ENCODE assay signal across 17 cellular contexts in the genomic region with DNA sequence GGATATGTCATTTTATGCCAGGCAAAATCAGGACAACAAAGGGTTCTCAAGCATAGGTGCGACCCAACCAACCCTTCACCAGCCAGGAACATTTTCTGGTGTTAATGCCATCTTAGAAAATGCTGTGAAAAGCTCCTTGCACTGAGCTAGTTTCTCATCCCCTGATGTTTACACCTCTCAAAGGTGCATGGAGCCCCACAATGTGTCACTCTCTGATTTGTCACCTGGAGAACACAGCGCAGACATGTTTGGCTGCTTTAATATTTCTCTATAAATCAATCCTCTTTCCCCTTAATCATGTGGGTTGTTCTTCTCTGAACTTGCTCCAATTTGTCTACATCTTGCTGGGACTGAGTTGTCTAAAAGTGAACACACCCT.
A peak's percentile ranks its signal among the peaks of the same experiment; 100 is the strongest.
DNase-seq lines count a peak whose midpoint lies in the region; ATAC-seq, FAIRE-seq and TF ChIP-seq lines count a peak whose summit lies in the region.
"Had no signal": no experiment of that assay in that cellular context is flagged by ENCODE, and none has a peak within 500 bp of the region (broad histone marks: within the 10 kb centered on the region; RNA-seq: fewer than 3 reads in every experiment).

No MANE protein-coding gene starts in this region.

- H2AFZ ChIP-seq in OCI-LY7 (ENCODE audit: low read length) (no peak overlapping the region), H1 (ENCODE audit: low read length) (no peak overlapping the region)

- no peak overlapping the region for H3K14ac ChIP-seq in H1 (ENCODE audit: insufficient read length)

- H3K4me1 ChIP-seq in OCI-LY7 (ENCODE audit: insufficient read depth, low read length, poor library complexity, severe bottlenecking) (peaks cover 4% of the 10 kb centered on the region), H1 (replicated peaks in 1 of 4; ENCODE audit: control insufficient read depth in 3 of 4, insufficient read depth in 4 of 4, low read length in 3 of 4) (peaks cover 0 to 4% (median 2%) of the 10 kb centered on the region in 4 experiments; a peak in 3 of 7 replicates), upper lobe of left lung (peaks cover 0 to 7% (median 0%) of the 10 kb centered on the region in 4 donors)

- peaks cover 78% of the 10 kb centered on the region for H3K4me1 Mint-ChIP-seq in activated naive CD4-positive, alpha-beta T cell treated with anti-CD3 and anti-CD28 coated beads, Interleukin-2, amount 50 U/mL, for 24 hours

- 0 out of 2 replicates have a peak overlapping the region, but pooled peaks have one; percentile 1 for H2BK15ac ChIP-seq in H1 (ENCODE audit: low read length)

- H3K9me3 ChIP-seq in OCI-LY7 (ENCODE audit: low read length) (no peaks in the 10 kb centered on the region), H1 (ENCODE audit: insufficient read depth in 2 of 2, low read depth in 1 of 2, low read length in 1 of 2) (peaks cover 9 to 12% of the 10 kb centered on the region in 2 experiments), upper lobe of left lung (no peaks in the 10 kb centered on the region)
- H3K9me3 ChIP-seq: colonic mucosa, Peyer's patch, vagina had no signal

- 97% methylated on average over 2 of the region's 2 CpGs; no CpG with 5 or more reads in 1 of the 2 experiments for WGBS in H1 (ENCODE audit: extremely low coverage in 1 of 2, insufficient coverage in 1 of 2, insufficient read length in 1 of 2, insufficient replicate concordance in 2 of 2, low coverage in 1 of 2, low lambda C conversion rate in 2 of 2, missing lambda C conversion rate in 1 of 2), 2 experiments
- WGBS in upper lobe of left lung, 2 donors: 88 to 93% methylated on average over 2 of the region's 2 CpGs

- peaks cover 5% of the 10 kb centered on the region for H3K9me3 Mint-ChIP-seq in activated naive CD4-positive, alpha-beta T cell treated with anti-CD3 and anti-CD28 coated beads, Interleukin-2, amount 50 U/mL, for 24 hours

- H2BK5ac ChIP-seq in H1 (ENCODE audit: low read depth, low read length): no peak overlapping the region

- TF ChIP-seq POLR2A in H1 (IDR thresholded peaks at IDR 0.05; ENCODE audit: control extremely low read depth in 1 of 2, low read depth in 2 of 2, low read length in 2 of 2): no peak
- no peak for TF ChIP-seq POLR2A in upper lobe of left lung (IDR thresholded peaks at IDR 0.05)

- no TSS peak for BruUV-seq in OCI-LY7 (replicated peaks; lab: Mats Ljungman, UMichigan)

- H3K79me1 ChIP-seq in H1 (ENCODE audit: low read depth, low read length): no peaks in the 10 kb centered on the region

- intact Hi-C loops in OCI-LY7 (cut with micrococcal nuclease; ENCODE audit: unreplicated experiment): loop anchor here (2.0 to 10.0 kb wide), 4 partner anchors 59 to 904 kb away; no protein-coding TSS in a partner anchor

- H4K20me1 ChIP-seq in OCI-LY7 (ENCODE audit: insufficient read depth, low read length) (no peaks in the 10 kb centered on the region), H1 (replicated peaks in 1 of 2; ENCODE audit: control insufficient read depth in 1 of 2, insufficient read depth in 2 of 2, low read length in 2 of 2) (no peaks in the 10 kb centered on the region)

- no peak for ATAC-seq in upper lobe of left lung (ENCODE audit: low FRiP score in 2 of 2)

- H2BK20ac ChIP-seq in H1 (ENCODE audit: low read length): no peak overlapping the region

- peaks cover 7% of the 10 kb centered on the region for H3K36me3 Mint-ChIP-seq in activated naive CD4-positive, alpha-beta T cell treated with anti-CD3 and anti-CD28 coated beads, Interleukin-2, amount 50 U/mL, for 24 hours
- H3K36me3 Mint-ChIP-seq: stimulated activated naive B cell treated with anti-CD40 and anti-IgM and Interleukin-4, amounts not matched to agents 10 μg/mL and 1 μg/mL and 100 μg/mL, for 72 hours had no signal

- H3K9ac ChIP-seq in H1 (replicated peaks in 1 of 4; ENCODE audit: extremely low read depth in 1 of 4, low read depth in 3 of 4, low read length in 3 of 4): no peak overlapping the region

- no peak for FAIRE-seq in H1 (lab: Jason Lieb, UNC)
- FAIRE-seq: H54 had no signal

- H3K4me3 Mint-ChIP-seq in activated naive CD4-positive, alpha-beta T cell treated with anti-CD3 and anti-CD28 coated beads, Interleukin-2, amount 50 U/mL, for 24 hours: peak overlapping the region; percentile 73
- H3K4me3 Mint-ChIP-seq: stimulated activated naive B cell treated with anti-CD40 and anti-IgM and Interleukin-4, amounts not matched to agents 10 μg/mL and 1 μg/mL and 100 μg/mL, for 72 hours had no signal

- POLR2A ChIA-PET in OCI-LY7 (lab: Charles Lee): interaction anchor here (1.0 kb wide), 1 partner anchor 27 kb away, joined by 3 read pairs; no protein-coding TSS in a partner anchor
- POLR2A ChIA-PET in H1 (lab: Charles Lee; ENCODE audit: partially characterized antibody): no interaction called here

- TF ChIP-seq RAD21 in H1 (IDR thresholded peaks at IDR 0.05 in 1 of 2, conservative IDR thresholded peaks at IDR 0.05 in 1 of 2; ENCODE audit: low read depth in 2 of 2, low read length in 2 of 2): no peak

- H3K36me3 ChIP-seq in OCI-LY7 (ENCODE audit: insufficient read depth, low read length) (no peaks in the 10 kb centered on the region), H1 (ENCODE audit: control insufficient read depth in 2 of 4, insufficient read depth in 4 of 4, low read length in 3 of 4) (peaks cover 0 to 5% (median 2%) of the 10 kb centered on the region in 4 experiments; a peak in 2 of 8 replicates), upper lobe of left lung (no peaks in the 10 kb centered on the region)
- H3K36me3 ChIP-seq: colonic mucosa, Peyer's patch, vagina had no signal

- H4K5ac ChIP-seq in H1 (ENCODE audit: insufficient read length, low read depth, low read length): no peak overlapping the region

- H4K91ac ChIP-seq in H1 (replicated peaks; ENCODE audit: insufficient read length, low read length): no peak overlapping the region

- H3K27me3 ChIP-seq in H1 (replicated peaks in 1 of 4; ENCODE audit: control insufficient read depth in 3 of 4, extremely low read depth in 1 of 4, insufficient read depth in 3 of 4, low read length in 3 of 4) (peaks cover 0 to 4% (median 0%) of the 10 kb centered on the region in 4 experiments; a peak in 3 of 7 replicates), upper lobe of left lung (no peaks in the 10 kb centered on the region)
- H3K27me3 ChIP-seq: colonic mucosa, Peyer's patch, vagina had no signal

- TF ChIP-seq EP300 in H1 (IDR thresholded peaks at IDR 0.05; ENCODE audit: borderline replicate concordance in 1 of 2, low read depth in 2 of 2, low read length in 2 of 2) (no peak), upper lobe of left lung (IDR thresholded peaks at IDR 0.05) (no peak)

- H3K23me2 ChIP-seq in H1 (ENCODE audit: low read depth, low read length): no peaks in the 10 kb centered on the region

- CTCF ChIA-PET in OCI-LY7 (lab: Charles Lee; ENCODE audit: unreplicated experiment) (no interaction called here), H1 (lab: Charles Lee; ENCODE audit: partially characterized antibody) (interaction anchor here (0.6 to 5.9 kb wide), 23 partner anchors 8 to 905 kb away, joined by 3 to 40 read pairs (median 3); no protein-coding TSS in a partner anchor)

- H3K27ac ChIP-seq in OCI-LY7 (ENCODE audit: low read depth, low read length, poor library complexity, severe bottlenecking) (no peak overlapping the region), H1 (ENCODE audit: low read depth, low read length) (no peak overlapping the region), upper lobe of left lung (no peak overlapping the region)
- H3K27ac ChIP-seq: colonic mucosa, epithelial cell of prostate, Peyer's patch, vagina had no signal

- peak overlapping the region; percentile 52; the same call in 1 of the 2 replicates for H3K4me2 ChIP-seq in OCI-LY7 (ENCODE audit: low read length)
- H3K4me2 ChIP-seq in H1 (ENCODE audit: insufficient read depth in 1 of 2, low read depth in 2 of 2, low read length in 2 of 2): peak overlapping the region; percentile 2 to 55; a peak in 2 of 4 replicates

- no peak overlapping the region for H4K8ac ChIP-seq in H1 (ENCODE audit: extremely low read depth, insufficient read depth, low read length)

- no peak for DNase-seq in activated naive CD4-positive, alpha-beta T cell treated with anti-CD3 and anti-CD28 coated beads, Interleukin-2, amount 50 U/mL, for 16 hours
- DNase-seq in OCI-LY7 (ENCODE audit: low spot score) (no peak), H1 (ENCODE audit: low read depth in 1 of 2, low spot score in 2 of 2) (no peak), retinal pigment epithelial cell (ENCODE audit: low read depth) (no peak), upper lobe of left lung (no peak), SW 1271 (lab: John Stamatoyannopoulos, UW) (no peak), NCI-H1930 (lab: John Stamatoyannopoulos, UW) (no peak)
- DNase-seq: GF-D8, MV-4-11 had no signal

- no peak overlapping the region for H2AK5ac ChIP-seq in H1 (ENCODE audit: low read depth, low read length)

- H3K27ac Mint-ChIP-seq in activated naive CD4-positive, alpha-beta T cell treated with anti-CD3 and anti-CD28 coated beads, Interleukin-2, amount 50 U/mL, for 24 hours: peak overlapping the region; percentile 93
- H3K27ac Mint-ChIP-seq: activated B cell treated with CpG ODN at 0.5 μM for 24 hours; stimulated activated naive B cell treated with anti-CD40 and anti-IgM and Interleukin-4, amounts not matched to agents 10 μg/mL and 1 μg/mL and 100 μg/mL, for 72 hours had no signal

- H2BK12ac ChIP-seq in H1 (ENCODE audit: low read depth, low read length): 0 out of 2 replicates have a peak overlapping the region, but pooled peaks have one; percentile 3

- H3K79me2 ChIP-seq in OCI-LY7 (ENCODE audit: insufficient read depth, low read depth, low read length): no peaks in the 10 kb centered on the region
- no peaks in the 10 kb centered on the region for H3K79me2 ChIP-seq in H1 (ENCODE audit: control insufficient read depth in 1 of 2, insufficient read depth in 2 of 2, low read length in 2 of 2)

- no peak overlapping the region for H2BK120ac ChIP-seq in H1 (replicated peaks; ENCODE audit: low read depth, low read length)

- no peaks in the 10 kb centered on the region for H3K9me2 ChIP-seq in OCI-LY7 (ENCODE audit: insufficient read depth, low read length)

- H3K23ac ChIP-seq in H1 (ENCODE audit: insufficient read length): no peak overlapping the region

- no peak overlapping the region for H3K18ac ChIP-seq in H1 (ENCODE audit: extremely low read depth, low read length)

- no peak overlapping the region for H3K56ac ChIP-seq in H1 (replicated peaks; ENCODE audit: insufficient read length, low read depth, low read length)

- no peak overlapping the region for H3K4ac ChIP-seq in H1 (replicated peaks; ENCODE audit: insufficient read length, low read depth, low read length)

- TF ChIP-seq CTCF in OCI-LY7 (conservative IDR thresholded peaks at IDR 0.05; ENCODE audit: low read length) (no peak), H1 (IDR thresholded peaks at IDR 0.05; ENCODE audit: control extremely low read depth in 1 of 3, insufficient read depth in 1 of 3, low read depth in 1 of 3, low read length in 3 of 3) (no peak), retinal pigment epithelial cell (conservative IDR thresholded peaks at IDR 0.05; ENCODE audit: low read depth, low read length) (no peak), upper lobe of left lung (IDR thresholded peaks at IDR 0.05) (no peak)

- H3K27me3 Mint-ChIP-seq in activated naive CD4-positive, alpha-beta T cell treated with anti-CD3 and anti-CD28 coated beads, Interleukin-2, amount 50 U/mL, for 24 hours: no peaks in the 10 kb centered on the region

- H3K4me3 ChIP-seq in OCI-LY7 (ENCODE audit: low read depth, low read length, poor library complexity, severe bottlenecking) (no peak overlapping the region), H1 (ENCODE audit: extremely low read depth in 1 of 4, insufficient read depth in 2 of 4, low read depth in 3 of 4, low read length in 4 of 4) (peak overlapping the region in 1 of 4 experiments; percentile 34; a peak in 1 of 8 replicates), retinal pigment epithelial cell (ENCODE audit: low read length) (peak overlapping the region; percentile 41), upper lobe of left lung (no peak overlapping the region)
- H3K4me3 ChIP-seq: colonic mucosa had no signal
